In the genomic region with DNA sequence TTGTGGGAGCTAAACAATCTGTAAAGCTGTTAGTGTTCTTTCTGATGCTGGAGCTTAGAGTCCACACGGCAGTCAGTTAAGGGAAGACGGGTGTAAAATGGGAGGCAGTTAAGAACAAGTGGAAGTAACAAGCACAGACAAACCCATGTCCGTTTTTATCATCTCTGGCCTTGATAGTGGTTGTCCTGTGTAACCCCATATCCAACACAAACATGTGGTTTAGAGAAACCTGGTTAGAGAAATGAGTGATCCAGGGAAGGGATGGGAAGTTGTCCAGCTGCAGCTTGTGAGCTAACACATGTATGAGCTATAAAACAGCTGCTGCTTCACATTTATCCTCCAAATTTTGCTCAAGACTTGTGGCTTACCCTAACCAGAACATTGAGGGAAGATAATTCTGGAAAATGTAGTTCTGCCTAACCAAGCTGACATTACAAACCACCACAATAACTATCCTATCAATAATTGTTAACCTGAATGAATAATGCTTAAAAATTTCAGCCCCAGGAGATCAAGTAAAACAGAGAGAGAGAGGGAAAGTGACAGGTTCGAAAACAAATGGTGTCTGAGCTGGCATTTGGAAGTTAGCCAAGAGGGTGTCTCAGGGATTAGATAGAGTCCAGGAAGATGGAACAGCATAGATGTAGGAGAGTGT, we compare ENCODE assay signal across 1 cellular context.
A peak's percentile ranks its signal among the peaks of the same experiment; 100 is the strongest.
TF ChIP-seq lines count a peak whose summit lies in the region.

No MANE protein-coding gene starts in this region.

TF ChIP-seq in K562, 482 proteins besides CTCF, POLR2A, EP300 and RAD21 (continued from another document and continues in another):
- TF ChIP-seq, protein P1, sequence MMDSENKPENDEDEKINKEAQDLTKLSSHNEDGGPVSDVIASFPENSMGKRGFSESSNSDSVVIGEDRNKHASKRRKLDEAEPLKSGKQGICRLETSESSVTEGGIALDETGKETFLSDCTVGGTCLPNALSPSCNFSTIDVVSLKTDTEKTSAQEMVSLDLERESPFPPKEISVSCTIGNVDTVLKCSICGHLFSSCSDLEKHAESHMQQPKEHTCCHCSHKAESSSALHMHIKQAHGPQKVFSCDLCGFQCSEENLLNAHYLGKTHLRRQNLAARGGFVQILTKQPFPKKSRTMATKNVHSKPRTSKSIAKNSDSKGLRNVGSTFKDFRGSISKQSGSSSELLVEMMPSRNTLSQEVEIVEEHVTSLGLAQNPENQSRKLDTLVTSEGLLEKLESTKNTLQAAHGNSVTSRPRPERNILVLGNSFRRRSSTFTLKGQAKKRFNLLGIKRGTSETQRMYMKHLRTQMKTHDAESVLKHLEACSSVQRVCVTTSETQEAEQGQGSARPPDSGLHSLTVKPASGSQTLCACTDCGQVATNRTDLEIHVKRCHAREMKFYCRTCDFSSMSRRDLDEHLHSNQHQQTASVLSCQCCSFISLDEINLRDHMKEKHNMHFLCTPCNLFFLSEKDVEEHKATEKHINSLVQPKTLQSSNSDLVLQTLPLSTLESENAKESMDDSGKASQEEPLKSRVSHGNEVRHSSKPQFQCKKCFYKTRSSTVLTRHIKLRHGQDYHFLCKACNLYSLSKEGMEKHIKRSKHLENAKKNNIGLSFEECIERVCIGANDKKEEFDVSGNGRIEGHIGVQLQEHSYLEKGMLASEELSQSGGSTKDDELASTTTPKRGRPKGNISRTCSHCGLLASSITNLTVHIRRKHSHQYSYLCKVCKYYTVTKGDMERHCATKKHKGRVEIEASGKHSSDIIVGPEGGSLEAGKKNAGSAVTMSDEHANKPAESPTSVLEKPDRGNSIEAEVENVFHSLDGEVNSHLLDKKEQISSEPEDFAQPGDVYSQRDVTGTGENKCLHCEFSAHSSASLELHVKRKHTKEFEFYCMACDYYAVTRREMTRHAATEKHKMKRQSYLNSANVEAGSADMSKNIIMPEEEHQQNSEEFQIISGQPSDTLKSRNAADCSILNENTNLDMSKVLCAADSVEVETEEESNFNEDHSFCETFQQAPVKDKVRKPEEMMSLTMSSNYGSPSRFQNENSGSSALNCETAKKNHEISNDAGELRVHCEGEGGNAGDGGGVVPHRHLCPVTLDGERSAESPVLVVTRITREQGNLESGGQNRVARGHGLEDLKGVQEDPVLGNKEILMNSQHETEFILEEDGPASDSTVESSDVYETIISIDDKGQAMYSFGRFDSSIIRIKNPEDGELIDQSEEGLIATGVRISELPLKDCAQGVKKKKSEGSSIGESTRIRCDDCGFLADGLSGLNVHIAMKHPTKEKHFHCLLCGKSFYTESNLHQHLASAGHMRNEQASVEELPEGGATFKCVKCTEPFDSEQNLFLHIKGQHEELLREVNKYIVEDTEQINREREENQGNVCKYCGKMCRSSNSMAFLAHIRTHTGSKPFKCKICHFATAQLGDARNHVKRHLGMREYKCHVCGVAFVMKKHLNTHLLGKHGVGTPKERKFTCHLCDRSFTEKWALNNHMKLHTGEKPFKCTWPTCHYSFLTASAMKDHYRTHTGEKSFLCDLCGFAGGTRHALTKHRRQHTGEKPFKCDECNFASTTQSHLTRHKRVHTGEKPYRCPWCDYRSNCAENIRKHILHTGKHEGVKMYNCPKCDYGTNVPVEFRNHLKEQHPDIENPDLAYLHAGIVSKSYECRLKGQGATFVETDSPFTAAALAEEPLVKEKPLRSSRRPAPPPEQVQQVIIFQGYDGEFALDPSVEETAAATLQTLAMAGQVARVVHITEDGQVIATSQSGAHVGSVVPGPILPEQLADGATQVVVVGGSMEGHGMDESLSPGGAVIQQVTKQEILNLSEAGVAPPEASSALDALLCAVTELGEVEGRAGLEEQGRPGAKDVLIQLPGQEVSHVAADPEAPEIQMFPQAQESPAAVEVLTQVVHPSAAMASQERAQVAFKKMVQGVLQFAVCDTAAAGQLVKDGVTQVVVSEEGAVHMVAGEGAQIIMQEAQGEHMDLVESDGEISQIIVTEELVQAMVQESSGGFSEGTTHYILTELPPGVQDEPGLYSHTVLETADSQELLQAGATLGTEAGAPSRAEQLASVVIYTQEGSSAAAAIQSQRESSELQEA (IDR thresholded peaks at IDR 0.05; ENCODE audit: low read depth): no peak
- TF ChIP-seq SMARCE1 (IDR thresholded peaks at IDR 0.05) (peak; percentile 30; the same call in 1 of the 2 replicates), BACH1 (tag; IDR thresholded peaks at IDR 0.05) (peak; percentile 31; the same call in 1 of the 2 replicates), ZNF282 (CRISPR knock-in tag; IDR thresholded peaks at IDR 0.05) (no peak), ESRRA (IDR thresholded peaks at IDR 0.05; ENCODE audit: borderline replicate concordance, low read depth) (no peak), MBD2 (IDR thresholded peaks at IDR 0.05; ENCODE audit: borderline replicate concordance, low read depth) (no peak), POLR3A (IDR thresholded peaks at IDR 0.05; ENCODE audit: borderline replicate concordance, extremely low read depth, insufficient read depth, insufficient read length) (no peak), PRMT5 (CRISPR knock-in tag; IDR thresholded peaks at IDR 0.05) (no peak), TEAD4 (IDR thresholded peaks at IDR 0.05; ENCODE audit: low read length) (peak; percentile 27; the same call in 1 of the 2 replicates), TEAD4 (CRISPR knock-in tag; IDR thresholded peaks at IDR 0.05; ENCODE audit: borderline replicate concordance) (no peak), HLTF (IDR thresholded peaks at IDR 0.05) (no peak), SRSF3 (IDR thresholded peaks at IDR 0.05; ENCODE audit: insufficient read depth, low read length) (no peak), CTBP1 (IDR thresholded peaks at IDR 0.05; ENCODE audit: borderline replicate concordance) (peak; percentile 36; the same call in 1 of the 2 replicates), MTA2 (IDR thresholded peaks at IDR 0.05; ENCODE audit: low read depth) (no peak), DMBX1 (CRISPR knock-in tag; IDR thresholded peaks at IDR 0.05; ENCODE audit: borderline replicate concordance) (no peak), FOXJ2 (tag; IDR thresholded peaks at IDR 0.05) (no peak), STAG1 (CRISPR knock-in tag; IDR thresholded peaks at IDR 0.05; ENCODE audit: borderline replicate concordance) (no peak), ZNF785 (CRISPR knock-in tag; IDR thresholded peaks at IDR 0.05) (no peak)
- TF ChIP-seq, protein P2, sequence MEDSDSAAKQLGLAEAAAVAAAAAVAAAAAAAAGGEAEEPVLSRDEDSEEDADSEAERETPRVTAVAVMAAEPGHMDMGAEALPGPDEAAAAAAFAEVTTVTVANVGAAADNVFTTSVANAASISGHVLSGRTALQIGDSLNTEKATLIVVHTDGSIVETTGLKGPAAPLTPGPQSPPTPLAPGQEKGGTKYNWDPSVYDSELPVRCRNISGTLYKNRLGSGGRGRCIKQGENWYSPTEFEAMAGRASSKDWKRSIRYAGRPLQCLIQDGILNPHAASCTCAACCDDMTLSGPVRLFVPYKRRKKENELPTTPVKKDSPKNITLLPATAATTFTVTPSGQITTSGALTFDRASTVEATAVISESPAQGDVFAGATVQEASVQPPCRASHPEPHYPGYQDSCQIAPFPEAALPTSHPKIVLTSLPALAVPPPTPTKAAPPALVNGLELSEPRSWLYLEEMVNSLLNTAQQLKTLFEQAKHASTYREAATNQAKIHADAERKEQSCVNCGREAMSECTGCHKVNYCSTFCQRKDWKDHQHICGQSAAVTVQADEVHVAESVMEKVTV (CRISPR knock-in tag; IDR thresholded peaks at IDR 0.05): no peak
- TF ChIP-seq, protein P3, sequence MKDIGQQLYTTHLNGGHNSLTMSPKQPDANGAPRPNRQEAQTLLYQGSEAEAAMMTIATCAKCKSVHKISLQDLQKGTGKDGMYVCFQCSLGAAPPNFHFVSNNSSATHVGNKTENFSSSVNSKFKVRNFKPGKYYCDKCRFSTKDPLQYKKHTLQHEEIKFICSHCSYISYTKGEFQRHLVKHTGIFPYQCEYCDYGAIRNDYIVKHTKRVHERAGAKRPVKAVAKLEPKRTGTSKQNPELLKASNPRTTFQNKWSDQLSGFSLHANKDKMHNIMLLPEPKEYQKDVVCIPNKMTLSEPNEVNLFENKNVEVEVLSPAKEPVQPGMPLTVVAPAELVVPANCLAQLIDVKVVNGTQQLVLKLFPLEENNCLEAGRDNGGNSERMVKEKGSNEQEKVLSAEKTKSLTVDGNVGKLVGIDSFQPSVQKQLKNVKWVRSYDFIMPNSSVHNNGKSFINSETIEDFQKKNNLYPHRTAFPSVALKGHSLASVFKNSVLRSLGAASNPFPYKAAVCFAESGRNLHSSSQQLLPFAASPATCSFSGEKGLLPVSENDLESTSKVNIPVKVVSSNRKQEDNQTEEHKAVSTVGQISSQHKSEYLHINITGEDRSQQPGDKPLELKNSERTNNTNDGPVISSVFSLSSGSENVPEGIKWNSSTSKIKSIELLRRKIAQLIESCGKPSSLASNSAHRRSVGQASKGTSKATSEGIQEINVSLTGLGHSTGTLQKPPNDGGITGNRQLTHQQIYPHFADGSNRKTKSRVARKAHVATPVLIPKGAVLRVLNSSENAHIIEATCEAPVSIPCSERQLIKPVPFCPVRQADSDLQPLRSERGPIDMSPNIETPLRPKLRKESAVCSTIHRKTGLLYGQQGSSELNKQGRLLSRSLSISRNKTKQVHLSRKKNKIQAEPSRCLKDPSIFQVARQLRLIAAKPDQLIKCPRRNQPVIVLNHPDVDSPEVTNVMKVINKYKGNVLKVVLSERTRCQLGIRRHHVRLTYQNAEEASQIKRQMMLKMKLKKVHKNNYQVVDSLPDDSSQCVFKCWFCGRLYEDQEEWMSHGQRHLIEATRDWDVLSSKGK (CRISPR knock-in tag; IDR thresholded peaks at IDR 0.05): no peak
- TF ChIP-seq, protein P4, sequence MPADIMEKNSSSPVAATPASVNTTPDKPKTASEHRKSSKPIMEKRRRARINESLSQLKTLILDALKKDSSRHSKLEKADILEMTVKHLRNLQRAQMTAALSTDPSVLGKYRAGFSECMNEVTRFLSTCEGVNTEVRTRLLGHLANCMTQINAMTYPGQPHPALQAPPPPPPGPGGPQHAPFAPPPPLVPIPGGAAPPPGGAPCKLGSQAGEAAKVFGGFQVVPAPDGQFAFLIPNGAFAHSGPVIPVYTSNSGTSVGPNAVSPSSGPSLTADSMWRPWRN (IDR thresholded peaks at IDR 0.05; ENCODE audit: low read depth): no peak
- TF ChIP-seq, protein P5, sequence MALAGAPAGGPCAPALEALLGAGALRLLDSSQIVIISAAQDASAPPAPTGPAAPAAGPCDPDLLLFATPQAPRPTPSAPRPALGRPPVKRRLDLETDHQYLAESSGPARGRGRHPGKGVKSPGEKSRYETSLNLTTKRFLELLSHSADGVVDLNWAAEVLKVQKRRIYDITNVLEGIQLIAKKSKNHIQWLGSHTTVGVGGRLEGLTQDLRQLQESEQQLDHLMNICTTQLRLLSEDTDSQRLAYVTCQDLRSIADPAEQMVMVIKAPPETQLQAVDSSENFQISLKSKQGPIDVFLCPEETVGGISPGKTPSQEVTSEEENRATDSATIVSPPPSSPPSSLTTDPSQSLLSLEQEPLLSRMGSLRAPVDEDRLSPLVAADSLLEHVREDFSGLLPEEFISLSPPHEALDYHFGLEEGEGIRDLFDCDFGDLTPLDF (CRISPR knock-in tag; IDR thresholded peaks at IDR 0.05): 0 out of 2 replicates have a peak, but pooled peaks have one; percentile 19
- TF ChIP-seq, protein P6, sequence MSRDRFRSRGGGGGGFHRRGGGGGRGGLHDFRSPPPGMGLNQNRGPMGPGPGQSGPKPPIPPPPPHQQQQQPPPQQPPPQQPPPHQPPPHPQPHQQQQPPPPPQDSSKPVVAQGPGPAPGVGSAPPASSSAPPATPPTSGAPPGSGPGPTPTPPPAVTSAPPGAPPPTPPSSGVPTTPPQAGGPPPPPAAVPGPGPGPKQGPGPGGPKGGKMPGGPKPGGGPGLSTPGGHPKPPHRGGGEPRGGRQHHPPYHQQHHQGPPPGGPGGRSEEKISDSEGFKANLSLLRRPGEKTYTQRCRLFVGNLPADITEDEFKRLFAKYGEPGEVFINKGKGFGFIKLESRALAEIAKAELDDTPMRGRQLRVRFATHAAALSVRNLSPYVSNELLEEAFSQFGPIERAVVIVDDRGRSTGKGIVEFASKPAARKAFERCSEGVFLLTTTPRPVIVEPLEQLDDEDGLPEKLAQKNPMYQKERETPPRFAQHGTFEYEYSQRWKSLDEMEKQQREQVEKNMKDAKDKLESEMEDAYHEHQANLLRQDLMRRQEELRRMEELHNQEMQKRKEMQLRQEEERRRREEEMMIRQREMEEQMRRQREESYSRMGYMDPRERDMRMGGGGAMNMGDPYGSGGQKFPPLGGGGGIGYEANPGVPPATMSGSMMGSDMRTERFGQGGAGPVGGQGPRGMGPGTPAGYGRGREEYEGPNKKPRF (IDR thresholded peaks at IDR 0.05; ENCODE audit: low read depth, low read length): no peak
